2 cellular contexts compared by ENCODE assay signal in the genomic region with DNA sequence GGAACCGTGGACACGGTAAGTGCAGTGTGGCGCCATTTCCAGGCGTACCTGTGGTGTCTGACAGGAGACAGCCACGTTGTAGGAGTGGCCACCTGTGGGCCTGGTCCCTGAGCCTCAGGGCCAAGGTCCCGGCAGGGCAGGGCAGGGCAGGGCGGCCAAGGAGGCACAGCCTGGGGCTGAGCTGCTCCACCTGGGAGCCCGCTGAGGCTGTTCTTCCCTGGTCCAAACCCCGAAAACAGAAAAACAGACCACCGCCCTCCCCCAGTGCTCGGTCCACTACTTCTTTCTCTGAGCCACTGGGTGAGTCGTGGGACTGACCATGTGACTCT.
TF ChIP-seq lines count a peak whose summit lies in the region.

No MANE protein-coding gene starts in this region.

TF ChIP-seq in liver, 16 proteins besides CTCF, POLR2A, EP300 and RAD21:
- TF ChIP-seq HNF4G (IDR thresholded peaks at IDR 0.05) (no peak), GABPA (IDR thresholded peaks at IDR 0.05 in 1 of 2, conservative IDR thresholded peaks at IDR 0.05 in 1 of 2) (no peak), SP1 (IDR thresholded peaks at IDR 0.05) (no peak), TAF1 (conservative IDR thresholded peaks at IDR 0.05) (no peak), FOXA2 (IDR thresholded peaks at IDR 0.05) (no peak), NR2F2 (IDR thresholded peaks at IDR 0.05) (no peak), JUND (IDR thresholded peaks at IDR 0.05) (no peak), FOXA1 (IDR thresholded peaks at IDR 0.05) (no peak), YY1 (IDR thresholded peaks at IDR 0.05) (no peak), HNF4A (conservative IDR thresholded peaks at IDR 0.05) (no peak), RXRA (IDR thresholded peaks at IDR 0.05) (no peak)
- TF ChIP-seq, protein P1, sequence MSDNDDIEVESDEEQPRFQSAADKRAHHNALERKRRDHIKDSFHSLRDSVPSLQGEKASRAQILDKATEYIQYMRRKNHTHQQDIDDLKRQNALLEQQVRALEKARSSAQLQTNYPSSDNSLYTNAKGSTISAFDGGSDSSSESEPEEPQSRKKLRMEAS (IDR thresholded peaks at IDR 0.05): no peak
- TF ChIP-seq, protein P2, sequence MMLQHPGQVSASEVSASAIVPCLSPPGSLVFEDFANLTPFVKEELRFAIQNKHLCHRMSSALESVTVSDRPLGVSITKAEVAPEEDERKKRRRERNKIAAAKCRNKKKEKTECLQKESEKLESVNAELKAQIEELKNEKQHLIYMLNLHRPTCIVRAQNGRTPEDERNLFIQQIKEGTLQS (IDR thresholded peaks at IDR 0.05): no peak
- TF ChIP-seq, protein P3, sequence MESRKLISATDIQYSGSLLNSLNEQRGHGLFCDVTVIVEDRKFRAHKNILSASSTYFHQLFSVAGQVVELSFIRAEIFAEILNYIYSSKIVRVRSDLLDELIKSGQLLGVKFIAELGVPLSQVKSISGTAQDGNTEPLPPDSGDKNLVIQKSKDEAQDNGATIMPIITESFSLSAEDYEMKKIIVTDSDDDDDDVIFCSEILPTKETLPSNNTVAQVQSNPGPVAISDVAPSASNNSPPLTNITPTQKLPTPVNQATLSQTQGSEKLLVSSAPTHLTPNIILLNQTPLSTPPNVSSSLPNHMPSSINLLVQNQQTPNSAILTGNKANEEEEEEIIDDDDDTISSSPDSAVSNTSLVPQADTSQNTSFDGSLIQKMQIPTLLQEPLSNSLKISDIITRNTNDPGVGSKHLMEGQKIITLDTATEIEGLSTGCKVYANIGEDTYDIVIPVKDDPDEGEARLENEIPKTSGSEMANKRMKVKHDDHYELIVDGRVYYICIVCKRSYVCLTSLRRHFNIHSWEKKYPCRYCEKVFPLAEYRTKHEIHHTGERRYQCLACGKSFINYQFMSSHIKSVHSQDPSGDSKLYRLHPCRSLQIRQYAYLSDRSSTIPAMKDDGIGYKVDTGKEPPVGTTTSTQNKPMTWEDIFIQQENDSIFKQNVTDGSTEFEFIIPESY (IDR thresholded peaks at IDR 0.05): no peak
- TF ChIP-seq, protein P4, sequence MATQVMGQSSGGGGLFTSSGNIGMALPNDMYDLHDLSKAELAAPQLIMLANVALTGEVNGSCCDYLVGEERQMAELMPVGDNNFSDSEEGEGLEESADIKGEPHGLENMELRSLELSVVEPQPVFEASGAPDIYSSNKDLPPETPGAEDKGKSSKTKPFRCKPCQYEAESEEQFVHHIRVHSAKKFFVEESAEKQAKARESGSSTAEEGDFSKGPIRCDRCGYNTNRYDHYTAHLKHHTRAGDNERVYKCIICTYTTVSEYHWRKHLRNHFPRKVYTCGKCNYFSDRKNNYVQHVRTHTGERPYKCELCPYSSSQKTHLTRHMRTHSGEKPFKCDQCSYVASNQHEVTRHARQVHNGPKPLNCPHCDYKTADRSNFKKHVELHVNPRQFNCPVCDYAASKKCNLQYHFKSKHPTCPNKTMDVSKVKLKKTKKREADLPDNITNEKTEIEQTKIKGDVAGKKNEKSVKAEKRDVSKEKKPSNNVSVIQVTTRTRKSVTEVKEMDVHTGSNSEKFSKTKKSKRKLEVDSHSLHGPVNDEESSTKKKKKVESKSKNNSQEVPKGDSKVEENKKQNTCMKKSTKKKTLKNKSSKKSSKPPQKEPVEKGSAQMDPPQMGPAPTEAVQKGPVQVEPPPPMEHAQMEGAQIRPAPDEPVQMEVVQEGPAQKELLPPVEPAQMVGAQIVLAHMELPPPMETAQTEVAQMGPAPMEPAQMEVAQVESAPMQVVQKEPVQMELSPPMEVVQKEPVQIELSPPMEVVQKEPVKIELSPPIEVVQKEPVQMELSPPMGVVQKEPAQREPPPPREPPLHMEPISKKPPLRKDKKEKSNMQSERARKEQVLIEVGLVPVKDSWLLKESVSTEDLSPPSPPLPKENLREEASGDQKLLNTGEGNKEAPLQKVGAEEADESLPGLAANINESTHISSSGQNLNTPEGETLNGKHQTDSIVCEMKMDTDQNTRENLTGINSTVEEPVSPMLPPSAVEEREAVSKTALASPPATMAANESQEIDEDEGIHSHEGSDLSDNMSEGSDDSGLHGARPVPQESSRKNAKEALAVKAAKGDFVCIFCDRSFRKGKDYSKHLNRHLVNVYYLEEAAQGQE (IDR thresholded peaks at IDR 0.05): no peak

TF ChIP-seq in HepG2, 621 proteins besides CTCF, POLR2A, EP300 and RAD21:
- TF ChIP-seq BRD4 (CRISPR knock-in tag; IDR thresholded peaks at IDR 0.05): no peak
